ENCODE assay signal across 9 cellular contexts in the genomic region with DNA sequence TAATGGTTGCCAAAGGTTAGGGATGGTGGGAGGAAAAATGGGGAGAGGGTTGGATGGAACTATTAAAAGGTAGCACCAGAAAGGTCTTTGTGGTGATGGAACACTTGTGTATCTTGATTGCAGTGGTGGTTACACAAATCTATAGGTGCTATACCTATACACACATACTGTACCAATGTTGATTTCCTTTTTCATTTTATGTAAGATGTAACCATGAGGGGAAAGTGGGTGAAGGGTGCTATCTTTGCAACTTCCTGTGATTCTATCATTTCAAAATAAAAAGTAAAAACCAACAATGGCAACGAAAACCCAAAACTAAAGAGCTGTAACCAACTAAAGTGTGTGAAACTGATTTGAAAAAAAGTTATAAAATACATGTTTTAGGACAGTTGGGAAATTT. TPM values are rescaled to one million over a fixed set of nuclear protein-coding genes. Genes with fewer than 3 reads are reported as not detected.
DNase-seq lines count a peak whose midpoint lies in the region; ATAC-seq and TF ChIP-seq lines count a peak whose summit lies in the region.
"Had no signal": no experiment of that assay in that cellular context is flagged by ENCODE, and none has a peak within 500 bp of the region (broad histone marks: within the 10 kb centered on the region; RNA-seq: fewer than 3 reads in every experiment).

No MANE protein-coding gene starts in this region.

- intact Hi-C loops in PC-3 (cut with micrococcal nuclease): loop anchor here (1.0 to 10.0 kb wide), 3 partner anchors 23 to 237 kb away; no protein-coding TSS in a partner anchor
- intact Hi-C loops in head of caudate nucleus (cut with DNase I): no loop called here

- CTCF ChIA-PET in activated CD4-positive, alpha-beta T cell treated with anti-CD3 and anti-CD28 coated beads, Interleukin-2, amount 10 ng/mL, durations not matched to agents 7 days and 5 days (lab: Charles Lee): interaction anchor here (0.5 to 1.7 kb wide), 2 partner anchors 10 to 20 kb away, joined by 4 to 8 read pairs; no protein-coding TSS in a partner anchor
- CTCF ChIA-PET in PC-3 (lab: Charles Lee): no interaction called here

- peaks cover 14% of the 10 kb centered on the region for H3K9me3 ChIP-seq in PC-3 (ENCODE audit: low read length)

- no peaks in the 10 kb centered on the region for H4K20me1 ChIP-seq in PC-3 (ENCODE audit: low read length)

- H3K79me2 ChIP-seq in PC-3 (ENCODE audit: low read length): peaks cover 27% of the 10 kb centered on the region

- H3K4me1 ChIP-seq in PC-3 (ENCODE audit: insufficient read depth, low read length): peaks cover 3% of the 10 kb centered on the region; the same call in 1 of the 2 replicates

- peak overlapping the region; percentile 88 for H3K4me2 ChIP-seq in PC-3 (ENCODE audit: low read length)

- TF ChIP-seq CTCF in PC-3 (conservative IDR thresholded peaks at IDR 0.05; ENCODE audit: low read depth, low read length): no peak
- TF ChIP-seq CTCF in osteocyte (IDR thresholded peaks at IDR 0.05): no peak
- no peak for TF ChIP-seq CTCF in omental fat pad (IDR thresholded peaks at IDR 0.05)

- peaks cover 45% of the 10 kb centered on the region for H3K9me3 Mint-ChIP-seq in activated CD4-positive, alpha-beta T cell treated with anti-CD3 and anti-CD28 coated beads, Interleukin-2, amount 10 ng/mL, durations not matched to agents 7 days and 5 days
- H3K9me3 Mint-ChIP-seq in effector memory CD8-positive, alpha-beta T cell: no peaks in the 10 kb centered on the region
- H3K9me3 Mint-ChIP-seq in osteocyte (ENCODE audit: unreplicated experiment): peaks cover 12% of the 10 kb centered on the region

- no TSS peak for BruUV-seq in PC-3 (replicated peaks; lab: Mats Ljungman, UMichigan)

- peak overlapping the region; percentile 91 for H2AFZ ChIP-seq in PC-3 (ENCODE audit: low read length)

- H3K9ac ChIP-seq in PC-3 (ENCODE audit: low read length): peak overlapping the region; percentile 88; the same call in 1 of the 2 replicates

- peak overlapping the region; percentile 74 for H3K4me3 ChIP-seq in PC-3 (ENCODE audit: low read length)

- peak overlapping the region; percentile 75 for H3K4me3 Mint-ChIP-seq in activated CD4-positive, alpha-beta T cell treated with anti-CD3 and anti-CD28 coated beads, Interleukin-2, amount 10 ng/mL, durations not matched to agents 7 days and 5 days
- H3K4me3 Mint-ChIP-seq in effector memory CD8-positive, alpha-beta T cell: peak overlapping the region; percentile 82 to 83
- peak overlapping the region; percentile 93 for H3K4me3 Mint-ChIP-seq in osteocyte (ENCODE audit: unreplicated experiment)

- peaks cover 37% of the 10 kb centered on the region for H3K36me3 ChIP-seq in PC-3 (ENCODE audit: low read depth, low read length)

- POLR2A ChIA-PET in activated CD4-positive, alpha-beta T cell treated with anti-CD3 and anti-CD28 coated beads, Interleukin-2, amount 10 ng/mL, durations not matched to agents 7 days and 5 days (lab: Charles Lee): no interaction called here
- POLR2A ChIA-PET in PC-3 (lab: Charles Lee; ENCODE audit: unreplicated experiment): no interaction called here

- peaks cover 56% of the 10 kb centered on the region for H3K36me3 Mint-ChIP-seq in activated CD4-positive, alpha-beta T cell treated with anti-CD3 and anti-CD28 coated beads, Interleukin-2, amount 10 ng/mL, durations not matched to agents 7 days and 5 days (ENCODE audit: low read depth)
- peaks cover 11% of the 10 kb centered on the region for H3K36me3 Mint-ChIP-seq in effector memory CD8-positive, alpha-beta T cell (ENCODE audit: insufficient read depth)
- peaks cover 38% of the 10 kb centered on the region for H3K36me3 Mint-ChIP-seq in osteocyte (ENCODE audit: unreplicated experiment)

- H3K27me3 Mint-ChIP-seq in activated CD4-positive, alpha-beta T cell treated with anti-CD3 and anti-CD28 coated beads, Interleukin-2, amount 10 ng/mL, durations not matched to agents 7 days and 5 days: peaks cover 2% of the 10 kb centered on the region
- H3K27me3 Mint-ChIP-seq in effector memory CD8-positive, alpha-beta T cell: no peaks in the 10 kb centered on the region
- H3K27me3 Mint-ChIP-seq in osteocyte (ENCODE audit: unreplicated experiment): no peaks in the 10 kb centered on the region

- ATAC-seq in PC-3 (no peak), omental fat pad (ENCODE audit: low FRiP score) (no peak)
- ATAC-seq in effector memory CD8-positive, alpha-beta T cell (replicated peaks): no peak

- H3K27ac Mint-ChIP-seq in activated CD4-positive, alpha-beta T cell treated with anti-CD3 and anti-CD28 coated beads, Interleukin-2, amount 10 ng/mL, durations not matched to agents 7 days and 5 days: no peak overlapping the region
- H3K27ac Mint-ChIP-seq in effector memory CD8-positive, alpha-beta T cell: peak overlapping the region; percentile 60 to 84
- peak overlapping the region; percentile 83 for H3K27ac Mint-ChIP-seq in osteocyte (ENCODE audit: unreplicated experiment)

- DNase-seq in activated CD4-positive, alpha-beta T cell treated with anti-CD3 and anti-CD28 coated beads, Interleukin-2, amount 10 ng/mL, durations not matched to agents 7 days and 5 days: no peak
- DNase-seq in activated CD4-positive, alpha-beta T cell treated with anti-CD3 and anti-CD28 coated beads, Interleukin-2, amount 50 U/mL, for 1 hour: no peak
- no peak for DNase-seq in PC-3
- DNase-seq in effector memory CD8-positive, alpha-beta T cell: no peak
- DNase-seq in osteocyte (ENCODE audit: extremely low spot score, unreplicated experiment): no peak
- DNase-seq in omental fat pad (ENCODE audit: low spot score): no peak
- no peak for DNase-seq in T1000 (lab: John Stamatoyannopoulos, UW)
- DNase-seq in head of caudate nucleus: no peak
- DNase-seq: KBM-7 had no signal

- H3K9me2 ChIP-seq in PC-3 (replicated peaks; ENCODE audit: low read length): no peaks in the 10 kb centered on the region

- H3K27me3 ChIP-seq in PC-3 (ENCODE audit: low read length): no peaks in the 10 kb centered on the region

- H3K4me1 Mint-ChIP-seq in activated CD4-positive, alpha-beta T cell treated with anti-CD3 and anti-CD28 coated beads, Interleukin-2, amount 10 ng/mL, durations not matched to agents 7 days and 5 days: peaks cover 11% of the 10 kb centered on the region
- peaks cover 5 to 18% of the 10 kb centered on the region in 2 donors for H3K4me1 Mint-ChIP-seq in effector memory CD8-positive, alpha-beta T cell (ENCODE audit: low read depth in 2 of 2)
- peaks cover 20% of the 10 kb centered on the region for H3K4me1 Mint-ChIP-seq in osteocyte (ENCODE audit: unreplicated experiment)

- no peaks in the 10 kb centered on the region for H3F3A ChIP-seq in PC-3 (ENCODE audit: low read length, unreplicated experiment)

- H3K27ac ChIP-seq in PC-3 (ENCODE audit: low read length): no peak overlapping the region

RNA-seq across cellular contexts. Expression of a gene that starts 0.8 kb away (rescaled TPM):
- 1 to 10 TPM; 1.8 to 2.2 TPM for total RNA-seq in activated CD4-positive, alpha-beta T cell treated with anti-CD3 and anti-CD28 coated beads, Interleukin-2, amount 10 ng/mL, durations not matched to agents 7 days and 5 days
- total RNA-seq in PC-3 (2014; rRNA removed) (12.0 and 12.4 TPM in 2 replicates), osteocyte (13.7 and 13.9 TPM in 2 replicates), omental fat pad (10 to 100 TPM in 2 of 4 donors, 1 to 10 TPM in 2; 8.3 to 28.1 (median 12.8) TPM)

RNA-seq across cellular contexts. Expression of a gene that starts 22.9 kb away (rescaled TPM):
- total RNA-seq in activated CD4-positive, alpha-beta T cell treated with anti-CD3 and anti-CD28 coated beads, Interleukin-2, amount 10 ng/mL, durations not matched to agents 7 days and 5 days: 10 to 100 TPM; 13.2 to 14.8 TPM
- total RNA-seq in PC-3 (2014; rRNA removed): 9.6 and 10.4 TPM in 2 replicates
- total RNA-seq in osteocyte: 20.1 and 21.9 TPM in 2 replicates
- 10 to 100 TPM; 10.2 to 19.7 (median 10.8) TPM for total RNA-seq in omental fat pad
